Comparison of ENCODE assay signal across 8 cellular contexts in genomic region chr19:6737284-6737872, GRCh38. TPM values are rescaled to one million over a fixed set of nuclear protein-coding genes. Genes with fewer than 3 reads are reported as not detected.
A peak's percentile ranks its signal among the peaks of the same experiment; 100 is the strongest.
DNase-seq lines count a peak whose midpoint lies in the region; ATAC-seq, FAIRE-seq and TF ChIP-seq lines count a peak whose summit lies in the region.

Gene GPR108, minus strand, starts transcription at chr19:6737580. Its CDS starts 4 bp downstream, at chr19:6737576.

- POLR2A ChIA-PET in CD8-positive, alpha-beta T cell (lab: Charles Lee) = interaction anchor here (0.6 to 3.1 kb wide), 13 partner anchors 9 to 312 kb away, joined by 3 to 39 read pairs (median 3); partner anchors contain the start of genes KHSRP, SH2D3A, TNFSF9 and VAV1
- POLR2A ChIA-PET in H1 (lab: Charles Lee; ENCODE audit: partially characterized antibody) = interaction anchor here (0.6 to 9.7 kb wide), 15 partner anchors 9 to 461 kb away, joined by 3 to 110 read pairs (median 3); partner anchors contain the start of genes SH2D3A, TNFSF9 and VAV1

- no peak within 1 kb of the TSS for H2AK5ac ChIP-seq in H1 (ENCODE audit: low read depth, low read length)
- H2AK5ac ChIP-seq in mesenchymal stem cell (ENCODE audit: low read length, severe bottlenecking) = peak within 1 kb of the TSS; percentile 93

- peak within 1 kb of the TSS; percentile 83 for H3K4me3 ChIP-seq in CD8-positive, alpha-beta T cell (ENCODE audit: low read depth, low read length)
- peak within 1 kb of the TSS; percentile 79 for H3K4me3 ChIP-seq in NT2/D1 (ENCODE audit: insufficient read length, low read depth)
- peak within 1 kb of the TSS; percentile 50 to 86 (median 69) for H3K4me3 ChIP-seq in H1 (ENCODE audit: extremely low read depth in 1 of 4, insufficient read depth in 2 of 4, low read depth in 3 of 4, low read length in 4 of 4)
- peak within 1 kb of the TSS; percentile 87 to 93 for H3K4me3 ChIP-seq in mesenchymal stem cell (ENCODE audit: insufficient read depth in 1 of 2, low read depth in 1 of 2, low read length in 2 of 2)

- intact Hi-C loops in CD8-positive, alpha-beta T cell (cut with DNase I, micrococcal nuclease) = loop anchor here (1.0 to 10.0 kb wide), 15 partner anchors 30 to 945 kb away; partner anchors contain the start of genes SH2D3A (in 2 of the 2), TNFSF9 (in 2 of the 2), ALKBH7 (in 1 of the 2) and DUS3L (in 1 of the 2)

- CTCF ChIA-PET in CD8-positive, alpha-beta T cell (lab: Charles Lee) = interaction anchor here (0.6 to 4.7 kb wide), 11 partner anchors 17 to 365 kb away, joined by 3 to 101 read pairs (median 4); partner anchors contain the start of gene ALKBH7
- CTCF ChIA-PET in activated CD8-positive, alpha-beta memory T cell treated with anti-CD3 and anti-CD28 coated beads, Interleukin-2, amount 10 ng/mL, durations not matched to agents 7 days and 5 days (lab: Charles Lee) = interaction anchor here (1.1 to 5.2 kb wide), 22 partner anchors 10 to 459 kb away, joined by 3 to 127 read pairs (median 10); partner anchors contain the start of genes SH2D3A, TNFSF14 and VAV1
- CTCF ChIA-PET in H1 (lab: Charles Lee; ENCODE audit: partially characterized antibody) = interaction anchor here (0.9 to 4.7 kb wide), 15 partner anchors 14 to 221 kb away, joined by 3 to 31 read pairs (median 4); partner anchors contain the start of genes C3 and VAV1

- peak within 1 kb of the TSS; percentile 65; the same call in 1 of the 2 replicates for H2BK15ac ChIP-seq in H1 (ENCODE audit: low read length)
- H2BK15ac ChIP-seq in mesenchymal stem cell (ENCODE audit: low read depth, poor library complexity, severe bottlenecking) = peak within 1 kb of the TSS; percentile 100

- H3K14ac ChIP-seq in H1 (ENCODE audit: insufficient read length) (no peak within 1 kb of the TSS), mesenchymal stem cell (ENCODE audit: low read length in 2 of 2) (peak within 1 kb of the TSS in 1 of 2 experiments; percentile 90)

- H3K4ac ChIP-seq in H1 (replicated peaks; ENCODE audit: insufficient read length, low read depth, low read length) = peak within 1 kb of the TSS; percentile 13
- H3K4ac ChIP-seq in mesenchymal stem cell (ENCODE audit: low read depth in 1 of 2, low read length in 2 of 2) = peak within 1 kb of the TSS; percentile 94 to 99

- H3K23me2 ChIP-seq in H1 (ENCODE audit: low read depth, low read length) = peaks cover 17% of the 10 kb centered on the region

- FAIRE-seq in H1 (lab: Jason Lieb, UNC) = no peak

- H3K9ac ChIP-seq in NT2/D1 (ENCODE audit: insufficient read length, low read depth) = peak within 1 kb of the TSS; percentile 90
- peak within 1 kb of the TSS; percentile 73 to 93 (median 88) for H3K9ac ChIP-seq in H1 (replicated peaks in 1 of 4; ENCODE audit: extremely low read depth in 1 of 4, low read depth in 3 of 4, low read length in 3 of 4)
- H3K9ac ChIP-seq in mesenchymal stem cell (ENCODE audit: low read length) = peak within 1 kb of the TSS; percentile 97

- peaks cover 23% of the 10 kb centered on the region for H3K36me3 Mint-ChIP-seq in CD8-positive, alpha-beta T cell
- peaks cover 5% of the 10 kb centered on the region for H3K36me3 Mint-ChIP-seq in activated CD8-positive, alpha-beta memory T cell treated with anti-CD3 and anti-CD28 coated beads, Interleukin-2, amount 10 ng/mL, durations not matched to agents 7 days and 5 days

- peak in 1 of 2 experiments; percentile 11; a peak in 1 of 4 replicates for TF ChIP-seq RAD21 in H1 (IDR thresholded peaks at IDR 0.05 in 1 of 2, conservative IDR thresholded peaks at IDR 0.05 in 1 of 2; ENCODE audit: low read depth in 2 of 2, low read length in 2 of 2)

- H3K79me1 ChIP-seq in H1 (ENCODE audit: low read depth, low read length) (peaks cover 5% of the 10 kb centered on the region), mesenchymal stem cell (replicated peaks; ENCODE audit: low read length, poor library complexity, severe bottlenecking) (peaks cover 22% of the 10 kb centered on the region)

- 1% methylated on average over 24 of the region's 55 CpGs; no CpG with 5 or more reads in 1 of the 2 experiments for WGBS in H1 (ENCODE audit: extremely low coverage in 1 of 2, insufficient coverage in 1 of 2, insufficient read length in 1 of 2, insufficient replicate concordance in 2 of 2, low coverage in 1 of 2, low lambda C conversion rate in 2 of 2, missing lambda C conversion rate in 1 of 2), 2 experiments
- WGBS in mesenchymal stem cell = under 1% methylated on average over 50 of the region's 55 CpGs

- H2BK12ac ChIP-seq in H1 (ENCODE audit: low read depth, low read length) = peak within 1 kb of the TSS; percentile 91
- H2BK12ac ChIP-seq in mesenchymal stem cell (ENCODE audit: low read length in 2 of 2) = peak within 1 kb of the TSS; percentile 65 to 73

- H2BK120ac ChIP-seq in H1 (replicated peaks; ENCODE audit: low read depth, low read length) (no peak within 1 kb of the TSS), mesenchymal stem cell (ENCODE audit: low read depth, low read length) (peak within 1 kb of the TSS; percentile 95)

- peak; percentile 74 for ATAC-seq in CD8-positive, alpha-beta T cell
- ATAC-seq in GM19467 (IDR thresholded peaks at IDR 0.05; ENCODE audit: unreplicated experiment) = peak; percentile 59
- ATAC-seq in activated CD8-positive, alpha-beta memory T cell treated with anti-CD3 and anti-CD28 coated beads, Interleukin-2, amount 10 ng/mL, durations not matched to agents 7 days and 5 days = peak; percentile 81

- H4K5ac ChIP-seq in H1 (ENCODE audit: insufficient read length, low read depth, low read length) = peak within 1 kb of the TSS; percentile 88

- TF ChIP-seq POLR2A in H1 (IDR thresholded peaks at IDR 0.05; ENCODE audit: control extremely low read depth in 1 of 2, low read depth in 2 of 2, low read length in 2 of 2) = peak in 1 of 2 experiments; percentile 69; a peak in 2 of 3 replicates

- H2AFZ ChIP-seq in H1 (ENCODE audit: low read length) (peak within 1 kb of the TSS; percentile 16; the same call in 1 of the 2 replicates), mesenchymal stem cell (ENCODE audit: low read depth, low read length) (peak within 1 kb of the TSS; percentile 96)

- peaks cover 42% of the 10 kb centered on the region for H3K4me1 ChIP-seq in CD8-positive, alpha-beta T cell (ENCODE audit: insufficient read depth, low read length)
- H3K4me1 ChIP-seq in NT2/D1 (ENCODE audit: insufficient read depth, insufficient read length) (peaks cover 13% of the 10 kb centered on the region), H1 (replicated peaks in 1 of 4; ENCODE audit: control insufficient read depth in 3 of 4, insufficient read depth in 4 of 4, low read length in 3 of 4) (peaks cover 4 to 28% (median 16%) of the 10 kb centered on the region in 4 experiments), mesenchymal stem cell (ENCODE audit: control insufficient read depth, insufficient read depth, low read depth, low read length) (peaks cover 38% of the 10 kb centered on the region)

- H3K27ac ChIP-seq in CD8-positive, alpha-beta T cell (ENCODE audit: low read depth, low read length) = peak within 1 kb of the TSS; percentile 80
- H3K27ac ChIP-seq in H1 (ENCODE audit: low read depth, low read length) (peak within 1 kb of the TSS; percentile 97), mesenchymal stem cell (ENCODE audit: low read length, poor library complexity, severe bottlenecking) (peak within 1 kb of the TSS; percentile 75)

- H4K91ac ChIP-seq in H1 (replicated peaks; ENCODE audit: insufficient read length, low read length) (peak within 1 kb of the TSS; percentile 92), mesenchymal stem cell (ENCODE audit: low read length) (peak within 1 kb of the TSS; percentile 99)

- H3K4me1 Mint-ChIP-seq in CD8-positive, alpha-beta T cell (ENCODE audit: low read depth) = peaks cover 34% of the 10 kb centered on the region
- peaks cover 36% of the 10 kb centered on the region for H3K4me1 Mint-ChIP-seq in activated CD8-positive, alpha-beta memory T cell treated with anti-CD3 and anti-CD28 coated beads, Interleukin-2, amount 10 ng/mL, durations not matched to agents 7 days and 5 days

- no peaks in the 10 kb centered on the region for H3K36me3 ChIP-seq in CD8-positive, alpha-beta T cell (ENCODE audit: insufficient read depth, low read length)
- peaks cover 35% of the 10 kb centered on the region for H3K36me3 ChIP-seq in NT2/D1 (ENCODE audit: insufficient read depth, insufficient read length, low read length)
- peaks cover 0 to 4% (median 0%) of the 10 kb centered on the region in 4 experiments; a peak in 2 of 8 replicates for H3K36me3 ChIP-seq in H1 (ENCODE audit: control insufficient read depth in 2 of 4, insufficient read depth in 4 of 4, low read length in 3 of 4)
- peaks cover 21 to 25% of the 10 kb centered on the region in 2 experiments for H3K36me3 ChIP-seq in mesenchymal stem cell (ENCODE audit: control insufficient read depth in 1 of 2, insufficient read depth in 2 of 2, low read depth in 1 of 2, low read length in 2 of 2)

- H2BK20ac ChIP-seq in H1 (ENCODE audit: low read length) = 0 out of 2 replicates have a peak within 1 kb of the TSS, but pooled peaks have one; percentile 9

- H3K27me3 Mint-ChIP-seq in CD8-positive, alpha-beta T cell (ENCODE audit: low read depth) = no peaks in the 10 kb centered on the region
- no peaks in the 10 kb centered on the region for H3K27me3 Mint-ChIP-seq in activated CD8-positive, alpha-beta memory T cell treated with anti-CD3 and anti-CD28 coated beads, Interleukin-2, amount 10 ng/mL, durations not matched to agents 7 days and 5 days

- H3K9me3 Mint-ChIP-seq in CD8-positive, alpha-beta T cell = no peaks in the 10 kb centered on the region
- no peaks in the 10 kb centered on the region for H3K9me3 Mint-ChIP-seq in activated CD8-positive, alpha-beta memory T cell treated with anti-CD3 and anti-CD28 coated beads, Interleukin-2, amount 10 ng/mL, durations not matched to agents 7 days and 5 days (ENCODE audit: low read depth)

- H3K56ac ChIP-seq in H1 (replicated peaks; ENCODE audit: insufficient read length, low read depth, low read length) = peak within 1 kb of the TSS; percentile 63

- H4K8ac ChIP-seq in H1 (ENCODE audit: extremely low read depth, insufficient read depth, low read length) (peak within 1 kb of the TSS; percentile 95), mesenchymal stem cell (ENCODE audit: low read length) (peak within 1 kb of the TSS; percentile 97)

- TF ChIP-seq CTCF in CD8-positive, alpha-beta T cell (IDR thresholded peaks at IDR 0.05) = no peak
- peak in 1 of 3 experiments; percentile 10; a peak in 1 of 4 replicates for TF ChIP-seq CTCF in H1 (IDR thresholded peaks at IDR 0.05; ENCODE audit: control extremely low read depth in 1 of 3, insufficient read depth in 1 of 3, low read depth in 1 of 3, low read length in 3 of 3)

- H3K27me3 ChIP-seq in CD8-positive, alpha-beta T cell (ENCODE audit: insufficient read depth, low read length) = no peaks in the 10 kb centered on the region
- H3K27me3 ChIP-seq in NT2/D1 (ENCODE audit: insufficient read depth, insufficient read length) = no peaks in the 10 kb centered on the region
- H3K27me3 ChIP-seq in H1 (replicated peaks in 1 of 4; ENCODE audit: control insufficient read depth in 3 of 4, extremely low read depth in 1 of 4, insufficient read depth in 3 of 4, low read length in 3 of 4) = no peaks in the 10 kb centered on the region
- H3K27me3 ChIP-seq in mesenchymal stem cell (ENCODE audit: control insufficient read depth in 1 of 2, insufficient read depth in 1 of 2, low read length in 2 of 2) = no peaks in the 10 kb centered on the region

- peaks cover 0 to 13% of the 10 kb centered on the region in 2 experiments; a peak in 1 of 4 replicates for H3K79me2 ChIP-seq in H1 (ENCODE audit: control insufficient read depth in 1 of 2, insufficient read depth in 2 of 2, low read length in 2 of 2)

- DNase-seq in CD8-positive, alpha-beta T cell = peak; percentile 98 to 100 (median 99)
- DNase-seq in HS-27A (ENCODE audit: low read depth) (peak; percentile 99), NT2/D1 (ENCODE audit: low read depth, low spot score) (peak; percentile 99), H1 (ENCODE audit: low read depth in 1 of 2, low spot score in 2 of 2) (peak; percentile 99), mesenchymal stem cell (peak; percentile 100)
- peak; percentile 100 for DNase-seq in activated CD8-positive, alpha-beta memory T cell treated with anti-CD3 and anti-CD28 coated beads, Interleukin-2, amount 10 ng/mL, durations not matched to agents 7 days and 5 days
- DNase-seq in stimulated activated CD8-positive, alpha-beta memory T cell treated with anti-CD3 and anti-CD28 coated beads, Interleukin-12 subunit alpha, Interleukin-12 subunit beta, amount 100 ng/mL, for 4 hours (ENCODE audit: low read depth) = peak; percentile 99

- H3K23ac ChIP-seq in H1 (ENCODE audit: insufficient read length) (no peak within 1 kb of the TSS), mesenchymal stem cell (ENCODE audit: low read length in 2 of 2) (no peak within 1 kb of the TSS)

- H4K20me1 ChIP-seq in H1 (replicated peaks in 1 of 2; ENCODE audit: control insufficient read depth in 1 of 2, insufficient read depth in 2 of 2, low read length in 2 of 2) = peaks cover 0 to 1% of the 10 kb centered on the region in 2 experiments

- H2BK5ac ChIP-seq in H1 (ENCODE audit: low read depth, low read length) = peak within 1 kb of the TSS; percentile 94
- H2BK5ac ChIP-seq in mesenchymal stem cell (ENCODE audit: low read depth, low read length, poor library complexity, severe bottlenecking) = peak within 1 kb of the TSS; percentile 100

- H3K18ac ChIP-seq in H1 (ENCODE audit: extremely low read depth, low read length) (peak within 1 kb of the TSS; percentile 78), mesenchymal stem cell (ENCODE audit: low read depth in 1 of 2, low read length in 2 of 2) (peak within 1 kb of the TSS; percentile 98 to 99)

- H3K4me2 ChIP-seq in H1 (ENCODE audit: insufficient read depth in 1 of 2, low read depth in 2 of 2, low read length in 2 of 2) = peak within 1 kb of the TSS; percentile 78 to 87
- H3K4me2 ChIP-seq in mesenchymal stem cell (ENCODE audit: low read length, poor library complexity, severe bottlenecking) = peak within 1 kb of the TSS; percentile 97

- peak in 1 of 2 experiments; percentile 100; a peak in 2 of 3 replicates for TF ChIP-seq EP300 in H1 (IDR thresholded peaks at IDR 0.05; ENCODE audit: borderline replicate concordance in 1 of 2, low read depth in 2 of 2, low read length in 2 of 2)

- H3K27ac Mint-ChIP-seq in CD8-positive, alpha-beta T cell = peak within 1 kb of the TSS; percentile 97
- H3K27ac Mint-ChIP-seq in activated CD8-positive, alpha-beta memory T cell treated with anti-CD3 and anti-CD28 coated beads, Interleukin-2, amount 10 ng/mL, durations not matched to agents 7 days and 5 days = peak within 1 kb of the TSS; percentile 99

- peak within 1 kb of the TSS; percentile 96 for H3K4me3 Mint-ChIP-seq in CD8-positive, alpha-beta T cell
- peak within 1 kb of the TSS; percentile 84 for H3K4me3 Mint-ChIP-seq in activated CD8-positive, alpha-beta memory T cell treated with anti-CD3 and anti-CD28 coated beads, Interleukin-2, amount 10 ng/mL, durations not matched to agents 7 days and 5 days

- no peaks in the 10 kb centered on the region for H3K9me3 ChIP-seq in CD8-positive, alpha-beta T cell (ENCODE audit: low read length)
- no peaks in the 10 kb centered on the region for H3K9me3 ChIP-seq in NT2/D1 (ENCODE audit: insufficient read depth, low read length)
- no peaks in the 10 kb centered on the region for H3K9me3 ChIP-seq in H1 (ENCODE audit: insufficient read depth in 2 of 2, low read depth in 1 of 2, low read length in 1 of 2)
- no peaks in the 10 kb centered on the region for H3K9me3 ChIP-seq in mesenchymal stem cell (ENCODE audit: control insufficient read depth, low read length)

RNA-seq across cellular contexts. Expression of gene GPR108, which starts in this region (rescaled TPM):
- total RNA-seq in CD8-positive, alpha-beta T cell = 10 to 100 TPM; 31.9 to 33.1 TPM
- total RNA-seq in activated CD8-positive, alpha-beta memory T cell treated with anti-CD3 and anti-CD28 coated beads, Interleukin-2, amount 10 ng/mL, durations not matched to agents 7 days and 5 days = 100 to 1,000 TPM in 1 of 2 experiments, 10 to 100 TPM in 1; 77.2 to 100 TPM
- 34.9 and 35.3 TPM in 2 replicates for total RNA-seq in H1 (2021; fragmentation: NEBNext Ultra II Directional; extraction: Animal tissue kit (Norgen Biotek cat#: 25700))
- 46.0 and 63.9 TPM in 2 replicates for polyA plus RNA-seq in H1 (2011; rRNA removed)
- polyA plus RNA-seq in H1 (2011; cell fraction: cytosol; rRNA removed) = 52.1 TPM
- polyA plus RNA-seq in H1 (2011; cell fraction: nucleus; rRNA removed) = 160 TPM
- polyA plus RNA-seq in H1 (2012, experiment 1 of 2) = 35.3 to 46.7 TPM (median 38.7 TPM) in 4 replicates
- 36.3 TPM for polyA plus RNA-seq in H1 (2012, experiment 2 of 2)
- 47.8 TPM for polyA plus RNA-seq in H1 (2013, experiment 1 of 2)
- 49.9 TPM for polyA plus RNA-seq in H1 (2013, experiment 2 of 2)
- polyA minus RNA-seq in H1 (2011; rRNA and poly(A)+ RNA removed) = 30.4 and 47.5 TPM in 2 replicates
- polyA minus RNA-seq in H1 (2011; cell fraction: cytosol; rRNA and poly(A)+ RNA removed) = 15.0 TPM
- 23.3 TPM for polyA minus RNA-seq in H1 (2011; cell fraction: nucleus; rRNA and poly(A)+ RNA removed)
- 63.6 TPM for polyA plus RNA-seq in mesenchymal stem cell (2013, experiment 1 of 2)
- 61.8 TPM for polyA plus RNA-seq in mesenchymal stem cell (2013, experiment 2 of 2)

Comparison
In these comparisons a context has a peak if more than half of its experiments do, and no peak if none do; other contexts are left out.
1. Peak in every context shown above with its lines: DNase-seq, ATAC-seq, H3K4me3 ChIP-seq and H3K27ac ChIP-seq.